12 cellular contexts compared by ENCODE assay signal in the genomic region with DNA sequence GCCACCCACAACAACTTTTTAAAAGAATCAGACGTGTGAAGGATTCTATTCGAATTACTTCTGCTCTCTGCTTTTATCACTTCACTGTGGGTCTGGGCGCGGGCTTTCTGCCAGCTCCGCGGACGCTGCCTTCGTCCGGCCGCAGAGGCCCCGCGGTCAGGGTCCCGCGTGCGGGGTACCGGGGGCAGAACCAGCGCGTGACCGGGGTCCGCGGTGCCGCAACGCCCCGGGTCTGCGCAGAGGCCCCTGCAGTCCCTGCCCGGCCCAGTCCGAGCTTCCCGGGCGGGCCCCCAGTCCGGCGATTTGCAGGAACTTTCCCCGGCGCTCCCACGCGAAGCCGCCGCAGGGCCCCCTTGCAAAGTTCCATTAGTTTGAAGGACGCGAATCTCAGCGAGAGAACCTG. TPM values are rescaled to one million over a fixed set of nuclear protein-coding genes. Genes with fewer than 3 reads are reported as not detected.
DNase-seq lines count a peak whose midpoint lies in the region; ATAC-seq and TF ChIP-seq lines count a peak whose summit lies in the region.
"Had no signal": no experiment of that assay in that cellular context is flagged by ENCODE, and none has a peak within 500 bp of the region (broad histone marks: within the 10 kb centered on the region; RNA-seq: fewer than 3 reads in every experiment).

No MANE protein-coding gene starts in this region.

- POLR2A ChIA-PET in AG04449 (lab: Yijun Ruan, JAX) = interaction anchor here (0.6 kb wide), 1 partner anchor 8 kb away, joined by 6 read pairs; no protein-coding TSS in a partner anchor

- no peaks in the 10 kb centered on the region for H3K9me3 ChIP-seq in SJSA1 (replicated peaks)

- peaks cover 30% of the 10 kb centered on the region for H3K27me3 ChIP-seq in SJSA1 (replicated peaks)

- CTCF ChIA-PET in AG04449 (lab: Yijun Ruan, JAX) = interaction anchor here (0.8 to 3.0 kb wide), 4 partner anchors 11 to 181 kb away, joined by 3 to 18 read pairs (median 4); no protein-coding TSS in a partner anchor

- no peak for ATAC-seq in GM18868 (IDR thresholded peaks at IDR 0.05; ENCODE audit: unreplicated experiment)

- no peaks in the 10 kb centered on the region for H3K9me3 Mint-ChIP-seq in neural crest cell
- H3K9me3 Mint-ChIP-seq: activated CD8-positive, alpha-beta T cell treated with anti-CD3 and anti-CD28 coated beads for 36 hours had no signal

- H3K4me1 ChIP-seq in SJSA1 (replicated peaks) = peaks cover 20% of the 10 kb centered on the region

- TF ChIP-seq CTCF in AG04449 (IDR thresholded peaks at IDR 0.05; ENCODE audit: insufficient read depth, low read length, missing control alignments) (no peak), fibroblast of the aortic adventitia (IDR thresholded peaks at IDR 0.05; ENCODE audit: insufficient read depth, low read length) (no peak), neural crest cell (conservative IDR thresholded peaks at IDR 0.05) (no peak)

- DNase-seq in AG04449 (ENCODE audit: low read depth, low spot score) = no peak
- peak in 1 of 2 experiments; percentile 34 for DNase-seq in SJSA1 (ENCODE audit: low read depth in 1 of 2, low spot score in 2 of 2)
- DNase-seq in fibroblast of the aortic adventitia (ENCODE audit: low read depth) = peak; percentile 9
- no peak for DNase-seq in neural crest cell (ENCODE audit: low read depth, low spot score)
- no peak for DNase-seq in DMS79 treated with DMSO at 0.1 percent for 48 hours (lab: John Stamatoyannopoulos, UW)
- no peak for DNase-seq in Ammon's horn (ENCODE audit: low spot score)
- no peak for DNase-seq in NCI-H187 (lab: John Stamatoyannopoulos, UW)
- DNase-seq: activated CD8-positive, alpha-beta T cell treated with anti-CD3 and anti-CD28 coated beads for 36 hours; DMS79; NCI-H1436 had no signal

- H3K4me1 Mint-ChIP-seq in neural crest cell = peaks cover 14% of the 10 kb centered on the region

- H3K36me3 Mint-ChIP-seq in neural crest cell (ENCODE audit: low read depth) = no peaks in the 10 kb centered on the region

- H3K27ac Mint-ChIP-seq in neural crest cell (ENCODE audit: unreplicated experiment) = no peak overlapping the region
- H3K27ac Mint-ChIP-seq: activated CD8-positive, alpha-beta T cell treated with anti-CD3 and anti-CD28 coated beads for 36 hours had no signal

- H3K27me3 Mint-ChIP-seq in neural crest cell (ENCODE audit: low read depth) = peaks cover 66% of the 10 kb centered on the region

- no peak overlapping the region for H3K27ac ChIP-seq in SJSA1

- H3K4me3 Mint-ChIP-seq in neural crest cell = peak overlapping the region; percentile 76
- H3K4me3 Mint-ChIP-seq: activated CD8-positive, alpha-beta T cell treated with anti-CD3 and anti-CD28 coated beads for 36 hours had no signal

- H3K36me3 ChIP-seq in SJSA1 = no peaks in the 10 kb centered on the region

- H3K4me3 ChIP-seq in AG04449 (ENCODE audit: low read depth, low read length) (peak overlapping the region; percentile 75), SJSA1 (peak overlapping the region; percentile 46), fibroblast of the aortic adventitia (ENCODE audit: low read depth, low read length) (peak overlapping the region; percentile 84)

RNA-seq across cellular contexts. Expression of a gene that starts 0.5 kb away (rescaled TPM):
- total RNA-seq in SJSA1 (2014; rRNA removed; shearing (Covaris generic)) = 8.4 and 12.3 TPM in 2 replicates
- 55.5 and 156 TPM in 2 replicates for total RNA-seq in fibroblast of the aortic adventitia (ENCODE audit: low replicate concordance)
- 8.2 and 9.0 TPM in 2 replicates for total RNA-seq in neural crest cell
- total RNA-seq: activated CD8-positive, alpha-beta T cell treated with anti-CD3 and anti-CD28 coated beads for 36 hours had no signal

RNA-seq across cellular contexts. Expression of a gene that starts 6.4 kb away (rescaled TPM):
- total RNA-seq in SJSA1 (2014; rRNA removed; shearing (Covaris generic)) = not detected in 2 replicates
- not detected in 2 replicates for total RNA-seq in fibroblast of the aortic adventitia (ENCODE audit: low replicate concordance)
- total RNA-seq in neural crest cell = not detected in 2 replicates
- total RNA-seq: activated CD8-positive, alpha-beta T cell treated with anti-CD3 and anti-CD28 coated beads for 36 hours; mononuclear cell had no signal
